1 cellular context compared by ENCODE assay signal in genomic region chr10:92997620-92998019, GRCh38.
TF ChIP-seq lines count a peak whose summit lies in the region.

No MANE protein-coding gene starts in this region.

TF ChIP-seq in K562, 482 proteins besides CTCF, POLR2A, EP300 and RAD21:
- TF ChIP-seq CHCHD3 (CRISPR knock-in tag; IDR thresholded peaks at IDR 0.05): no peak
- no peak for TF ChIP-seq TAF15 (IDR thresholded peaks at IDR 0.05; ENCODE audit: low read depth, low read length)
- TF ChIP-seq THRAP3 (IDR thresholded peaks at IDR 0.05; ENCODE audit: borderline replicate concordance): no peak
- TF ChIP-seq SRSF3 (IDR thresholded peaks at IDR 0.05; ENCODE audit: insufficient read depth, low read length): no peak
TF ChIP-seq in K562: peak in this region for 0.
